Comparison of ENCODE assay signal across 18 cellular contexts in genomic region chr5:135158315-135158697, GRCh38.
"Had no signal": no experiment of that assay in that cellular context is flagged by ENCODE, and none has a peak within 500 bp of the region (broad histone marks: within the 10 kb centered on the region; RNA-seq: fewer than 3 reads in every experiment).

No MANE protein-coding gene starts in this region.

- DNase-seq: KBM-7, MV-4-11, NCI-H1048, NCI-H1105, NCI-H1417, NCI-H1436 treated with DMSO at 0.1 percent for 48 hours, NCI-H1694, NCI-H187 treated with DMSO at 0.1 percent for 48 hours, NCI-H2029 treated with DMSO at 0.1 percent for 48 hours, NCI-H2171 treated with DMSO at 0.1 percent for 48 hours, NCI-H345, NCI-H446 treated with DMSO at 0.1 percent for 48 hours, NCI-H510A treated with DMSO at 0.1 percent for 48 hours, NCI-H526 treated with DMSO at 0.1 percent for 48 hours, NCI-H748 treated with DMSO at 0.1 percent for 48 hours, PC-3, SHP77 had no signal

- H3K4me3 Mint-ChIP-seq: IgD-negative memory B cell had no signal

- H3K4me1 Mint-ChIP-seq: IgD-negative memory B cell had no signal
